Comparison of ENCODE assay signal across 21 cellular contexts in genomic region chr17:33854596-33854995, GRCh38.
"Had no signal": no experiment of that assay in that cellular context is flagged by ENCODE, and none has a peak within 500 bp of the region (broad histone marks: within the 10 kb centered on the region; RNA-seq: fewer than 3 reads in every experiment).

No MANE protein-coding gene starts in this region.

- H3K4me3 Mint-ChIP-seq: memory B cell; mesothelial cell of epicardium; natural killer cell; neural crest cell; stimulated activated effector memory CD8-positive, alpha-beta T cell treated with anti-CD3 and anti-CD28 coated beads, Interleukin-12 subunit alpha, Interleukin-12 subunit beta, amount 100 ng/mL, for 72 hours had no signal

- DNase-seq: effector CD8-positive, alpha-beta T cell; heart left ventricle; hypothalamus; left cardiac atrium; left ventricle myocardium inferior; lower lobe of right lung; natural killer cell; posterior cingulate gyrus; right cardiac atrium; stimulated activated CD4-positive, alpha-beta T cell treated with anti-CD3 and anti-CD28 coated beads, Interleukin-4, amount 100 ng/mL, for 1 hour; stimulated activated CD8-positive, alpha-beta memory T cell treated with anti-CD3 and anti-CD28 coated beads, Interleukin-4, amount 100 ng/mL, for 48 hours; stimulated activated naive CD8-positive, alpha-beta T cell treated with anti-CD3 and anti-CD28 coated beads, Interleukin-15, Interleukin-2, amounts not matched to agents 100 U/mL and 50 U/mL, for 24 hours; thyroid gland; upper lobe of left lung; uterus had no signal

- H3K9me3 Mint-ChIP-seq: mesothelial cell of epicardium; natural killer cell; stimulated activated effector memory CD8-positive, alpha-beta T cell treated with anti-CD3 and anti-CD28 coated beads, Interleukin-12 subunit alpha, Interleukin-12 subunit beta, amount 100 ng/mL, for 72 hours had no signal

- H3K9me3 ChIP-seq: heart left ventricle, left ventricle myocardium inferior, lower lobe of right lung, suprapubic skin, thyroid gland, upper lobe of left lung, uterus had no signal

- H3K36me3 ChIP-seq: heart left ventricle, left ventricle myocardium inferior, lower lobe of right lung, suprapubic skin, thyroid gland, upper lobe of left lung, uterus had no signal

- H3K36me3 Mint-ChIP-seq: memory B cell; mesothelial cell of epicardium; natural killer cell; stimulated activated effector memory CD8-positive, alpha-beta T cell treated with anti-CD3 and anti-CD28 coated beads, Interleukin-12 subunit alpha, Interleukin-12 subunit beta, amount 100 ng/mL, for 72 hours had no signal

- H3K27me3 ChIP-seq: thyroid gland, upper lobe of left lung, uterus had no signal

- H3K4me1 ChIP-seq: heart left ventricle, left ventricle myocardium inferior, lower lobe of right lung, suprapubic skin, thyroid gland, upper lobe of left lung, uterus had no signal

- ATAC-seq: heart left ventricle; left cardiac atrium; lower lobe of right lung; natural killer cell; right cardiac atrium; stimulated activated effector memory CD8-positive, alpha-beta T cell treated with anti-CD3 and anti-CD28 coated beads, Interleukin-12 subunit alpha, Interleukin-12 subunit beta, amount 100 ng/mL, for 72 hours; stimulated activated naive CD8-positive, alpha-beta T cell treated with anti-CD3 and anti-CD28 coated beads, Interleukin-15, Interleukin-2, amounts not matched to agents 100 U/mL and 50 U/mL, for 24 hours had no signal

- H3K4me1 Mint-ChIP-seq: memory B cell; mesothelial cell of epicardium; natural killer cell; stimulated activated effector memory CD8-positive, alpha-beta T cell treated with anti-CD3 and anti-CD28 coated beads, Interleukin-12 subunit alpha, Interleukin-12 subunit beta, amount 100 ng/mL, for 72 hours had no signal

- H3K27ac Mint-ChIP-seq: memory B cell; mesothelial cell of epicardium; natural killer cell; stimulated activated effector memory CD8-positive, alpha-beta T cell treated with anti-CD3 and anti-CD28 coated beads, Interleukin-12 subunit alpha, Interleukin-12 subunit beta, amount 100 ng/mL, for 72 hours had no signal

- H3K4me3 ChIP-seq: coronary artery, heart left ventricle, left ventricle myocardium inferior, lower lobe of right lung, suprapubic skin, thyroid gland, upper lobe of left lung, uterus had no signal

- H3K27ac ChIP-seq: coronary artery, heart left ventricle, left ventricle myocardium inferior, lower lobe of right lung, suprapubic skin, thyroid gland, upper lobe of left lung, uterus had no signal
